ENCODE assay signal across 11 cellular contexts in the genomic region with DNA sequence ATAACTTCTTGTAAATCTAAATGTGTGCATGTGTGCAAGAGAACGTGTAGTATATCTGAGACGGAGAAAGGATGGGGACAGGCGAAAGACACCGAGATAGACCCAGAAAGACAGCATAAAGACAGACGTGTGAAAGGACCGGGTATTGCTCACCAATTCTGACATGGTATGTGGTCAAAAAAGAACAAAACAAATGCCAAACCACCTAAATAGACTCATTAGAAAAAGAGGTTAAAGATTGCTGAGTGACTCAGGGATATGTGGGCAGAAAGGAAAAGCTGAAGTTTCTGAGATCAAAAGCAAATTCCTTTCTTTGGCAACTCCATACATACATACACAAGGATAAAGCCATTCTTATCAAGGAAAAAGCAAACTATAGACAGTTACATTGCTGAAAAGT.
A peak's percentile ranks its signal among the peaks of the same experiment; 100 is the strongest.
DNase-seq lines count a peak whose midpoint lies in the region; ATAC-seq, FAIRE-seq and TF ChIP-seq lines count a peak whose summit lies in the region.
"Had no signal": no experiment of that assay in that cellular context is flagged by ENCODE, and none has a peak within 500 bp of the region (broad histone marks: within the 10 kb centered on the region; RNA-seq: fewer than 3 reads in every experiment).

No MANE protein-coding gene starts in this region.

- CTCF ChIA-PET in Caco-2 (lab: Charles Lee): no interaction called here
- CTCF ChIA-PET in PC-9 (lab: Charles Lee): no interaction called here

- no peaks in the 10 kb centered on the region for H3K79me2 ChIP-seq in PC-9 (ENCODE audit: low read depth)

- no peak for FAIRE-seq in H54 (lab: Jason Lieb, UNC)

- TF ChIP-seq POLR2A in H54 (IDR thresholded peaks at IDR 0.05; ENCODE audit: low read depth, low read length): no peak

- no peak overlapping the region for H3K4me3 ChIP-seq in Caco-2 (ENCODE audit: low read depth, low read length)
- no peak overlapping the region; the same call in 1 of the 2 replicates for H3K4me3 ChIP-seq in PC-9
- no peak overlapping the region for H3K4me3 ChIP-seq in colonic mucosa
- no peak overlapping the region for H3K4me3 ChIP-seq in psoas muscle
- H3K4me3 ChIP-seq in tibial artery: no peak overlapping the region

- ATAC-seq in psoas muscle: no peak
- ATAC-seq in HG03175 (IDR thresholded peaks at IDR 0.05; ENCODE audit: unreplicated experiment): no peak

- H3K36me3 ChIP-seq in Caco-2 (ENCODE audit: control insufficient read depth, insufficient read depth, low read length): no peaks in the 10 kb centered on the region
- H3K36me3 ChIP-seq in PC-9 (ENCODE audit: low read depth): no peaks in the 10 kb centered on the region
- H3K36me3 ChIP-seq in colonic mucosa: no peaks in the 10 kb centered on the region
- H3K36me3 ChIP-seq in psoas muscle (ENCODE audit: insufficient read depth in 1 of 2, low read depth in 1 of 2): no peaks in the 10 kb centered on the region
- H3K36me3 ChIP-seq in tibial artery: no peaks in the 10 kb centered on the region

- H3K9me3 Mint-ChIP-seq in Caco-2 (ENCODE audit: unreplicated experiment): no peaks in the 10 kb centered on the region

- intact Hi-C loops in Caco-2 (cut with micrococcal nuclease; ENCODE audit: unreplicated experiment): loop anchor here (1.0 kb wide), 1 partner anchor 9 kb away; no protein-coding TSS in a partner anchor
- intact Hi-C loops in PC-9 (cut with micrococcal nuclease; ENCODE audit: unreplicated experiment): loop anchor here (5.0 kb wide), 2 partner anchors 161 to 176 kb away; no protein-coding TSS in a partner anchor
- intact Hi-C loops in colonic mucosa (cut with DNase I): no loop called here
- intact Hi-C loops in psoas muscle (cut with DNase I): loop anchor here in 1 of 2 donors (10.0 kb wide), 1 partner anchor 209 kb away; no protein-coding TSS in a partner anchor
- intact Hi-C loops in tibial artery (cut with DNase I; ENCODE audit: low total_unique reads): no loop called here

- POLR2A ChIA-PET in Caco-2 (lab: Charles Lee): no interaction called here
- POLR2A ChIA-PET in PC-9 (lab: Charles Lee; ENCODE audit: unreplicated experiment): no interaction called here

- DNase-seq in Caco-2 (no peak), PC-9 (peak in 1 of 2 experiments; percentile 67), colonic mucosa (no peak), psoas muscle (no peak), H54 (ENCODE audit: insufficient read length, low spot score) (no peak), tibial artery (no peak)
- DNase-seq in activated CD4-positive, alpha-beta T cell treated with anti-CD3 and anti-CD28 coated beads, Interleukin-2, amount 50 U/mL, for 4 hours: no peak
- DNase-seq: amniotic stem cell; CD4-positive, CD25-positive, alpha-beta regulatory T cell; KBM-7 had no signal

- H3F3A ChIP-seq in PC-9 (ENCODE audit: insufficient read depth, low read depth): peaks cover 55% of the 10 kb centered on the region

- H3K4me2 ChIP-seq in PC-9: peak overlapping the region; percentile 55

- H3K27ac Mint-ChIP-seq in Caco-2 (ENCODE audit: unreplicated experiment): no peak overlapping the region
- H3K27ac Mint-ChIP-seq: CD4-positive, CD25-positive, alpha-beta regulatory T cell had no signal

- WGBS in psoas muscle, 3 donors: 91 to 97% (median 93%) methylated on average over 6 of the region's 6 CpGs

- H3K9me3 ChIP-seq in Caco-2 (no peaks in the 10 kb centered on the region), PC-9 (ENCODE audit: insufficient read depth, low read depth) (peaks cover 8% of the 10 kb centered on the region; the same call in 1 of the 2 replicates), colonic mucosa (no peaks in the 10 kb centered on the region), psoas muscle (no peaks in the 10 kb centered on the region), tibial artery (no peaks in the 10 kb centered on the region)

- no peaks in the 10 kb centered on the region for H3K27me3 Mint-ChIP-seq in Caco-2 (ENCODE audit: insufficient read depth, unreplicated experiment)

- peak overlapping the region; percentile 10; the same call in 1 of the 2 replicates for H2AFZ ChIP-seq in PC-9

- BruUV-seq in Caco-2 (replicated peaks; lab: Mats Ljungman, UMichigan) (no TSS peak), PC-9 (replicated peaks; lab: Mats Ljungman, UMichigan) (no TSS peak)

- peak overlapping the region in 1 of 2 donors; percentile 58 for H3K9ac ChIP-seq in colonic mucosa (ENCODE audit: low read depth in 2 of 2, low read length in 2 of 2)

- H3K4me1 Mint-ChIP-seq in Caco-2 (ENCODE audit: low read depth, unreplicated experiment): peaks cover 35% of the 10 kb centered on the region
- H3K4me1 Mint-ChIP-seq: CD4-positive, CD25-positive, alpha-beta regulatory T cell had no signal

- peak overlapping the region; percentile 44 for H3K4me3 Mint-ChIP-seq in Caco-2 (ENCODE audit: unreplicated experiment)
- H3K4me3 Mint-ChIP-seq: CD4-positive, CD25-positive, alpha-beta regulatory T cell had no signal

- peak overlapping the region; percentile 98 for H3K27ac ChIP-seq in PC-9
- peak overlapping the region; percentile 80 for H3K27ac ChIP-seq in colonic mucosa
- peak overlapping the region; percentile 97 for H3K27ac ChIP-seq in psoas muscle
- no peak overlapping the region for H3K27ac ChIP-seq in tibial artery

- H3K27me3 ChIP-seq in Caco-2 (replicated peaks; ENCODE audit: control insufficient read depth, insufficient read depth, low read length) (no peaks in the 10 kb centered on the region), PC-9 (ENCODE audit: insufficient read depth, low read depth) (no peaks in the 10 kb centered on the region), colonic mucosa (no peaks in the 10 kb centered on the region), psoas muscle (ENCODE audit: insufficient read depth in 3 of 3, low read length in 2 of 3) (no peaks in the 10 kb centered on the region), tibial artery (no peaks in the 10 kb centered on the region)

- H4K20me1 ChIP-seq in PC-9 (ENCODE audit: insufficient read depth): no peaks in the 10 kb centered on the region

- TF ChIP-seq CTCF in Caco-2 (IDR thresholded peaks at IDR 0.05; ENCODE audit: insufficient read depth in 1 of 2, low read depth in 1 of 2, low read length in 1 of 2, severe bottlenecking in 1 of 2, unreplicated experiment in 1 of 2) (no peak), PC-9 (conservative IDR thresholded peaks at IDR 0.05) (no peak), colonic mucosa (IDR thresholded peaks at IDR 0.05) (no peak), psoas muscle (IDR thresholded peaks at IDR 0.05) (no peak), tibial artery (IDR thresholded peaks at IDR 0.05) (no peak)

- H3K4me1 ChIP-seq in Caco-2 (peaks cover 49% of the 10 kb centered on the region), PC-9 (replicated peaks; ENCODE audit: insufficient read depth) (peaks cover 60% of the 10 kb centered on the region), colonic mucosa (peaks cover 21% of the 10 kb centered on the region), psoas muscle (peaks cover 19% of the 10 kb centered on the region), tibial artery (peaks cover 0 to 21% (median 8%) of the 10 kb centered on the region in 4 donors)

- H3K9me2 ChIP-seq in PC-9 (ENCODE audit: insufficient read depth): no peaks in the 10 kb centered on the region

- H3K36me3 Mint-ChIP-seq in Caco-2 (ENCODE audit: insufficient read depth, unreplicated experiment): no peaks in the 10 kb centered on the region
- H3K36me3 Mint-ChIP-seq: CD4-positive, CD25-positive, alpha-beta regulatory T cell had no signal

Comparison
In these comparisons a context has a peak if more than half of its experiments do, and no peak if none do; other contexts are left out.
1. H3K27ac ChIP-seq: peak in PC-9 (single experiment), colonic mucosa (single experiment) and psoas muscle (single experiment); none in tibial artery (0 of 2).
2. intact Hi-C loops: an anchor here in Caco-2 (1.0 kb wide) and PC-9 (5.0 kb wide); none called in colonic mucosa and tibial artery.